In the genomic region with DNA sequence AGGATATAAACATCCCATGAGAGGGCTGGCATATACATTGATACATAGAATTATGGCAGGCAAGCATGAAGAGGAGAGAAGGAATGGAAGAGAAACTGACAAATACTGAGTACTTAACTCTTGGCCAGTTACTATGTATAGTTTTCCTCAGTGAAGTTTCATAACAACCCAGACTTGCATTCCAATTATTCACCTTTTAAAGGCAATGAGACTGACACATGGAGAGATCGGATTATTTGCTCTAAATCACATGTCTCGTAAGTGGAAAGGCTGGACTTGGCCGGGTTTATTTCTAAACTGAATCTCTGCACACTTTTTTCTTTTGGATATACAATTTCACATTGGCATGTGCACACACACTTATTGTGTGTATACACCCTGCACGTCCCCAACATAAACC, we compare ENCODE assay signal across 19 cellular contexts.
"Had no signal": no experiment of that assay in that cellular context is flagged by ENCODE, and none has a peak within 500 bp of the region (broad histone marks: within the 10 kb centered on the region; RNA-seq: fewer than 3 reads in every experiment).

No MANE protein-coding gene starts in this region.

- H3K4me3 ChIP-seq: PC-9, SJCRH30 had no signal

- H3K4me1 ChIP-seq: SJCRH30 had no signal

- ATAC-seq: activated CD8-positive, alpha-beta T cell treated with anti-CD3 and anti-CD28 coated beads for 36 hours had no signal

- H3K27ac ChIP-seq: PC-9, SJCRH30, WERI-Rb-1 had no signal

- H3K36me3 ChIP-seq: SJCRH30, WERI-Rb-1 had no signal

- H3K27me3 ChIP-seq: SJCRH30 had no signal

- H3K9me3 ChIP-seq: SJCRH30, SK-N-SH had no signal

- DNase-seq: activated CD4-positive, alpha-beta T cell treated with anti-CD3 and anti-CD28 coated beads for 4 hours; activated CD8-positive, alpha-beta memory T cell treated with anti-CD3 and anti-CD28 coated beads, Interleukin-2, amount 50 U/mL, for 48 hours; activated CD8-positive, alpha-beta T cell treated with anti-CD3 and anti-CD28 coated beads for 36 hours; activated effector memory CD4-positive, alpha-beta T cell treated with Interleukin-2 at 50 U/mL for 16 hours; activated naive CD4-positive, alpha-beta T cell; activated T-cell treated with anti-CD3 and anti-CD28 coated beads, Interleukin-2, amount 50 U/mL, for 1 hour; aorta; IMR-90; KBM-7; NCI-H1048; NCI-H146; NCI-H187 treated with DMSO at 0.1 percent for 48 hours; NCI-H2081 treated with DMSO at 0.1 percent for 48 hours; NCI-H446; PC-9; SJCRH30; SK-N-SH; T-helper 1 cell; WERI-Rb-1 had no signal
